8 cellular contexts compared by ENCODE assay signal in genomic region chr6:26020983-26021349, GRCh38. TPM values are rescaled to one million over a fixed set of nuclear protein-coding genes. Genes with fewer than 3 reads are reported as not detected.
A peak's percentile ranks its signal among the peaks of the same experiment; 100 is the strongest.
DNase-seq lines count a peak whose midpoint lies in the region; ATAC-seq and TF ChIP-seq lines count a peak whose summit lies in the region.

No MANE protein-coding gene starts in this region.

- H3F3A ChIP-seq in SU-DHL-6 (ENCODE audit: insufficient read depth), result peaks cover 36% of the 10 kb centered on the region

- CTCF ChIA-PET in mammary epithelial cell (lab: Charles Lee; ENCODE audit: low non-redundant PET), result no interaction called here

- dilution Hi-C loops in mammary epithelial cell (cut with HindIII; ENCODE audit: low sequenced_read_pairs), result loop anchor here (5.0 kb wide), 1 partner anchor 54 kb away; no protein-coding TSS in a partner anchor

- peak overlapping the region; percentile 86 for H3K4me2 ChIP-seq in SU-DHL-6 (ENCODE audit: low read depth, low read length, poor library complexity, severe bottlenecking)
- H3K4me2 ChIP-seq in mammary epithelial cell (ENCODE audit: insufficient read depth, low read depth, low read length), result peak overlapping the region; percentile 92

- H3K79me2 ChIP-seq in SU-DHL-6 (ENCODE audit: insufficient read depth, low read length), result no peaks in the 10 kb centered on the region
- no peaks in the 10 kb centered on the region for H3K79me2 ChIP-seq in mammary epithelial cell (ENCODE audit: insufficient read depth, low read length)

- TF ChIP-seq CTCF in SU-DHL-6 (IDR thresholded peaks at IDR 0.05; ENCODE audit: insufficient read depth, low read length, poor library complexity, severe bottlenecking), result no peak
- no peak for TF ChIP-seq CTCF in mammary epithelial cell (conservative IDR thresholded peaks at IDR 0.05 in 1 of 2, IDR thresholded peaks at IDR 0.05 in 1 of 2; ENCODE audit: extremely low read depth in 1 of 2, insufficient read depth in 1 of 2, low read depth in 1 of 2, low read length in 2 of 2)

- ATAC-seq in HG03064 (IDR thresholded peaks at IDR 0.05; ENCODE audit: low read depth, unreplicated experiment), result peak; percentile 11

- in situ Hi-C loops in mammary epithelial cell (cut with MboI; ENCODE audit: low sequenced_read_pairs in 2 of 2), result no loop called here

- H3K4me3 ChIP-seq in SU-DHL-6 (ENCODE audit: insufficient read depth, low read length, poor library complexity, severe bottlenecking) (peak overlapping the region; percentile 54), mammary epithelial cell (replicated peaks in 1 of 3; ENCODE audit: insufficient read depth in 1 of 3, low read depth in 2 of 3, low read length in 3 of 3) (peak overlapping the region; percentile 39 to 56 (median 54))

- intact Hi-C loops in mammary epithelial cell (cut with micrococcal nuclease), result no loop called here

- H3K36me3 ChIP-seq in SU-DHL-6 (ENCODE audit: low read length) (no peaks in the 10 kb centered on the region), mammary epithelial cell (ENCODE audit: insufficient read depth, low read length) (no peaks in the 10 kb centered on the region)

- BruUV-seq in mammary epithelial cell (replicated peaks; lab: Mats Ljungman, UMichigan), result no TSS peak

- WGBS in mammary epithelial cell (ENCODE audit: low coverage, missing lambda C conversion rate), result 2% methylated on average over 18 of the region's 23 CpGs

- peaks cover 40% of the 10 kb centered on the region for H3K4me1 ChIP-seq in mammary epithelial cell (ENCODE audit: insufficient read depth, low read length)

- no peaks in the 10 kb centered on the region for H3K27me3 ChIP-seq in SU-DHL-6 (ENCODE audit: low read length)
- H3K27me3 ChIP-seq in mammary epithelial cell (ENCODE audit: insufficient read depth, low read length), result no peaks in the 10 kb centered on the region

- H3K9ac ChIP-seq in SU-DHL-6 (ENCODE audit: low read length) (peak overlapping the region; percentile 73), mammary epithelial cell (ENCODE audit: insufficient read depth, low read length) (peak overlapping the region; percentile 70)

- peaks cover 6% of the 10 kb centered on the region; the same call in 1 of the 2 replicates for H3K9me3 ChIP-seq in SU-DHL-6 (ENCODE audit: insufficient read depth, low read length)
- no peaks in the 10 kb centered on the region for H3K9me3 ChIP-seq in mammary epithelial cell (replicated peaks; ENCODE audit: insufficient read depth, low read length)

- peak overlapping the region; percentile 94 for H3K27ac ChIP-seq in SU-DHL-6 (ENCODE audit: low read depth, low read length)
- peak overlapping the region; percentile 85 for H3K27ac ChIP-seq in mammary epithelial cell (ENCODE audit: insufficient read depth, low read depth, low read length)

- H3K9me2 ChIP-seq in SU-DHL-6 (replicated peaks; ENCODE audit: insufficient read depth, low read length), result no peaks in the 10 kb centered on the region

- H2AFZ ChIP-seq in SU-DHL-6 (ENCODE audit: low read depth, low read length, severe bottlenecking) (peak overlapping the region; percentile 15), mammary epithelial cell (ENCODE audit: low read depth, low read length) (peak overlapping the region; percentile 74)

- H4K20me1 ChIP-seq in SU-DHL-6 (ENCODE audit: low read depth, low read length) (no peaks in the 10 kb centered on the region), mammary epithelial cell (ENCODE audit: insufficient read depth, low read length) (no peaks in the 10 kb centered on the region)

- peak; percentile 80 for DNase-seq in NCI-H82 (lab: John Stamatoyannopoulos, UW)
- no peak for DNase-seq in NCI-H82 treated with DMSO at 0.1 percent for 48 hours (lab: John Stamatoyannopoulos, UW; ENCODE audit: unreplicated experiment)
- peak; percentile 54 for DNase-seq in mammary epithelial cell
- DNase-seq in kidney glomerular epithelial cell (lab: John Stamatoyannopoulos, UW), result peak; percentile 83
- peak; percentile 53 to 71 for DNase-seq in stimulated activated CD4-positive, alpha-beta T cell treated with anti-CD3 and anti-CD28 coated beads, Interleukin-15, amount 100 ng/mL, for 48 hours (ENCODE audit: low read depth in 2 of 2)
- DNase-seq in NAMALWA (ENCODE audit: low spot score), result no peak

RNA-seq across cellular contexts. Expression of gene TRIM38, which starts 58.4 kb away (rescaled TPM):
- total RNA-seq in mammary epithelial cell, result 1 to 10 TPM; 6.8 to 7.6 TPM
- 3.4 TPM for polyA plus RNA-seq in mammary epithelial cell
- 8.6 TPM for polyA minus RNA-seq in mammary epithelial cell

Comparison
In these comparisons a context has a peak if more than half of its experiments do, and no peak if none do; other contexts are left out.
1. DNase-seq: peak in NCI-H82 (single experiment), mammary epithelial cell (single experiment), kidney glomerular epithelial cell (single experiment) and stimulated activated CD4-positive, alpha-beta T cell treated with anti-CD3 and anti-CD28 coated beads, Interleukin-15, amount 100 ng/mL, for 48 hours (2 of 2); none in NCI-H82 treated with DMSO at 0.1 percent for 48 hours (single experiment) and NAMALWA (single experiment).